Comparison of ENCODE assay signal across 1 cellular context in genomic region chr7:131556055-131556911, GRCh38.
TF ChIP-seq lines count a peak whose summit lies in the region.

Gene PODXL, minus strand, starts transcription at chr7:131556628. Its CDS starts 269 bp downstream, at chr7:131556359.

TF ChIP-seq in H1, 55 proteins besides CTCF, POLR2A, EP300 and RAD21:
- TF ChIP-seq SP4 (IDR thresholded peaks at IDR 0.05; ENCODE audit: low read length), result no peak
- no peak for TF ChIP-seq ATF3 (IDR thresholded peaks at IDR 0.05; ENCODE audit: insufficient read depth, low read depth, low read length)
- TF ChIP-seq YY1 (IDR thresholded peaks at IDR 0.05; ENCODE audit: low read depth, low read length), result no peak
- no peak for TF ChIP-seq NANOG (IDR thresholded peaks at IDR 0.05; ENCODE audit: insufficient read depth, low read depth, low read length, poor library complexity, severe bottlenecking)
- TF ChIP-seq TEAD4 (IDR thresholded peaks at IDR 0.05; ENCODE audit: low read depth, low read length), result no peak
- peak; percentile 28; the same call in 1 of the 2 replicates for TF ChIP-seq MAX (IDR thresholded peaks at IDR 0.05)
- peak; percentile 84 for TF ChIP-seq TAF7 (optimal IDR thresholded peaks at IDR 0.05; ENCODE audit: borderline replicate concordance, low read depth, low read length)
- no peak for TF ChIP-seq SUZ12 (IDR thresholded peaks at IDR 0.05; ENCODE audit: low read length)
- TF ChIP-seq CEBPB (IDR thresholded peaks at IDR 0.05; ENCODE audit: low read depth, low read length), result no peak
- TF ChIP-seq SIN3A (conservative IDR thresholded peaks at IDR 0.05 in 1 of 2, IDR thresholded peaks at IDR 0.05 in 1 of 2; ENCODE audit: low read depth in 1 of 2, low read length in 2 of 2), result peak in 1 of 2 experiments; percentile 59; a peak in 2 of 4 replicates
- TF ChIP-seq GTF2F1 (IDR thresholded peaks at IDR 0.05; ENCODE audit: borderline replicate concordance, low read depth, low read length), result no peak
- TF ChIP-seq RNF2 (IDR thresholded peaks at IDR 0.05; ENCODE audit: borderline replicate concordance, low read depth, low read length, missing control alignments, poor library complexity, severe bottlenecking), result no peak
- no peak for TF ChIP-seq CTBP2 (IDR thresholded peaks at IDR 0.05; ENCODE audit: borderline replicate concordance, insufficient read depth, insufficient read length, low read length)
- no peak for TF ChIP-seq CHD2 (IDR thresholded peaks at IDR 0.05; ENCODE audit: low read length)
- TF ChIP-seq KDM1A (IDR thresholded peaks at IDR 0.05; ENCODE audit: borderline replicate concordance, low read length), result no peak
- no peak for TF ChIP-seq BRCA1 (IDR thresholded peaks at IDR 0.05; ENCODE audit: low read depth, low read length)
- no peak for TF ChIP-seq KDM5A (IDR thresholded peaks at IDR 0.05; ENCODE audit: low read length)
- no peak for TF ChIP-seq HDAC6 (IDR thresholded peaks at IDR 0.05; ENCODE audit: low read depth, low read length)
- no peak for TF ChIP-seq RFX5 (IDR thresholded peaks at IDR 0.05; ENCODE audit: borderline replicate concordance, low read depth, low read length)
- TF ChIP-seq BCL11A (IDR thresholded peaks at IDR 0.05; ENCODE audit: low read depth in 2 of 2, low read length in 2 of 2), result no peak
- TF ChIP-seq SRF (IDR thresholded peaks at IDR 0.05; ENCODE audit: low read depth, low read length), result no peak
- TF ChIP-seq EGR1 (IDR thresholded peaks at IDR 0.05; ENCODE audit: borderline replicate concordance, low read depth, low read length), result no peak
- TF ChIP-seq TAF1 (IDR thresholded peaks at IDR 0.05; ENCODE audit: low read depth, low read length), result 0 out of 2 replicates have a peak, but pooled peaks have one; percentile 55
- TF ChIP-seq CHD7 (IDR thresholded peaks at IDR 0.05; ENCODE audit: insufficient replicate concordance, low read length), result no peak
- no peak for TF ChIP-seq MAFK (IDR thresholded peaks at IDR 0.05; ENCODE audit: low read depth, low read length)
- TF ChIP-seq HDAC2 (IDR thresholded peaks at IDR 0.05; ENCODE audit: borderline replicate concordance in 1 of 2, low read depth in 2 of 2, low read length in 2 of 2), result no peak; a peak in 2 of 4 replicates
- no peak for TF ChIP-seq SIX5 (IDR thresholded peaks at IDR 0.05; ENCODE audit: low read depth, low read length)
- TF ChIP-seq PHF8 (conservative IDR thresholded peaks at IDR 0.05; ENCODE audit: low read depth, low read length), result peak; percentile 55; the same call in 1 of the 2 replicates
- TF ChIP-seq CBX8 (IDR thresholded peaks at IDR 0.05; ENCODE audit: borderline replicate concordance, low read depth, low read length), result no peak
- no peak for TF ChIP-seq SP1 (IDR thresholded peaks at IDR 0.05; ENCODE audit: low read depth, low read length)
- no peak for TF ChIP-seq JUND (IDR thresholded peaks at IDR 0.05; ENCODE audit: low read length)
- no peak for TF ChIP-seq RBBP5 (IDR thresholded peaks at IDR 0.05; ENCODE audit: borderline replicate concordance, low read depth, low read length)
- no peak for TF ChIP-seq RXRA (IDR thresholded peaks at IDR 0.05; ENCODE audit: insufficient read depth, low read depth, low read length)
- peak; percentile 45; the same call in 1 of the 2 replicates for TF ChIP-seq TBP (IDR thresholded peaks at IDR 0.05; ENCODE audit: low read depth, low read length)
- no peak for TF ChIP-seq ASH2L (IDR thresholded peaks at IDR 0.05; ENCODE audit: low read length)
- TF ChIP-seq NRF1 (IDR thresholded peaks at IDR 0.05; ENCODE audit: low read depth, low read length), result no peak
- TF ChIP-seq FOSL1 (IDR thresholded peaks at IDR 0.05; ENCODE audit: insufficient read depth, low read depth, low read length), result no peak
- TF ChIP-seq CREB1 (IDR thresholded peaks at IDR 0.05), result no peak
- TF ChIP-seq POLR2AphosphoS5 (IDR thresholded peaks at IDR 0.05; ENCODE audit: low read depth, low read length), result no peak
- TF ChIP-seq SIRT6 (IDR thresholded peaks at IDR 0.05; ENCODE audit: low read length), result no peak
- peak; percentile 15 for TF ChIP-seq KDM4A (IDR thresholded peaks at IDR 0.05; ENCODE audit: low read depth, low read length, severe bottlenecking)
- no peak for TF ChIP-seq POU5F1 (IDR thresholded peaks at IDR 0.05; ENCODE audit: low read depth, low read length)
